Comparison of ENCODE assay signal across 11 cellular contexts in genomic region chr2:110891626-110892025, GRCh38.
"Had no signal": no experiment of that assay in that cellular context is flagged by ENCODE, and none has a peak within 500 bp of the region (broad histone marks: within the 10 kb centered on the region; RNA-seq: fewer than 3 reads in every experiment).

No MANE protein-coding gene starts in this region.

- H3K4me1 ChIP-seq: HAP-1 had no signal

- H3K4me2 ChIP-seq: GM23338 had no signal

- H3K9ac ChIP-seq: GM23248 had no signal

- H3K27ac Mint-ChIP-seq: GM23338, H9, HFFc6 had no signal

- H3K9me3 ChIP-seq: HAP-1 had no signal

- ATAC-seq: GM23338, HCT116 had no signal

- H3K4me3 ChIP-seq: GM23248, GM23338, HAP-1 had no signal

- H3K27ac ChIP-seq: GM23248 had no signal

- DNase-seq: GM23248, GOT3, H7, H9, HCEC 1CT, HFFc6 had no signal

- FAIRE-seq: H1, H54 had no signal

- H2AFZ ChIP-seq: GM23248, GM23338 had no signal

- H3K36me3 ChIP-seq: HAP-1 had no signal

- H3K4me3 Mint-ChIP-seq: GM23338, H9, HFFc6 had no signal
